In genomic region chr7:43771567-43771966, GRCh38 we compare ENCODE assay signal across 18 cellular contexts. TPM values are rescaled to one million over a fixed set of nuclear protein-coding genes. Genes with fewer than 3 reads are reported as not detected.
A peak's percentile ranks its signal among the peaks of the same experiment; 100 is the strongest.
DNase-seq lines count a peak whose midpoint lies in the region; ATAC-seq and TF ChIP-seq lines count a peak whose summit lies in the region.
"Had no signal": no experiment of that assay in that cellular context is flagged by ENCODE, and none has a peak within 500 bp of the region (broad histone marks: within the 10 kb centered on the region; RNA-seq: fewer than 3 reads in every experiment).

No MANE protein-coding gene starts in this region.

- no peaks in the 10 kb centered on the region for H3K27me3 Mint-ChIP-seq in activated T-cell treated with anti-CD3 and anti-CD28 coated beads, Interleukin-2, amount 50 U/mL, for 24 hours
- no peaks in the 10 kb centered on the region for H3K27me3 Mint-ChIP-seq in neural crest cell (ENCODE audit: low read depth)

- ATAC-seq in GM21367 (IDR thresholded peaks at IDR 0.05; ENCODE audit: unreplicated experiment) (no peak), HG02885 (IDR thresholded peaks at IDR 0.05; ENCODE audit: poor library complexity, unreplicated experiment) (no peak)
- ATAC-seq: GM23338, HCT116 had no signal

- peaks cover 27% of the 10 kb centered on the region for H3K36me3 Mint-ChIP-seq in activated T-cell treated with anti-CD3 and anti-CD28 coated beads, Interleukin-2, amount 50 U/mL, for 24 hours (ENCODE audit: low read depth)
- H3K36me3 Mint-ChIP-seq in neural crest cell (ENCODE audit: low read depth), result peaks cover 12% of the 10 kb centered on the region

- H3K4me3 Mint-ChIP-seq in activated T-cell treated with anti-CD3 and anti-CD28 coated beads, Interleukin-2, amount 50 U/mL, for 24 hours, result no peak overlapping the region
- no peak overlapping the region for H3K4me3 Mint-ChIP-seq in neural crest cell
- H3K4me3 Mint-ChIP-seq: GM23338 had no signal

- H3K27ac Mint-ChIP-seq in activated T-cell treated with anti-CD3 and anti-CD28 coated beads, Interleukin-2, amount 50 U/mL, for 24 hours, result peak overlapping the region; percentile 13
- H3K27ac Mint-ChIP-seq in neural crest cell (ENCODE audit: unreplicated experiment), result peak overlapping the region; percentile 52
- H3K27ac Mint-ChIP-seq: GM23338 had no signal

- no peak for DNase-seq in activated T-cell treated with anti-CD3 and anti-CD28 coated beads, Interleukin-2, amount 50 U/mL, for 24 hours
- DNase-seq in activated T-cell treated with anti-CD3 and anti-CD28 coated beads for 4 hours, result no peak
- peak; percentile 45 to 54 for DNase-seq in erythroblast (lab: John Stamatoyannopoulos, UW)
- DNase-seq in neural crest cell (ENCODE audit: low read depth, low spot score), result no peak
- DNase-seq in NCI-H1105 treated with DMSO at 0.1 percent for 48 hours (lab: John Stamatoyannopoulos, UW), result no peak
- DNase-seq: 8988T, Kasumi-1, MG63, NCI-H1048, NCI-H1436, NCI-H187 treated with DMSO at 0.1 percent for 48 hours, NCI-H2107, SIG-M5, SK-N-SH had no signal

- no peak for TF ChIP-seq POLR2A in erythroblast (IDR thresholded peaks at IDR 0.05; ENCODE audit: low read length)

- H3K9me3 Mint-ChIP-seq in activated T-cell treated with anti-CD3 and anti-CD28 coated beads, Interleukin-2, amount 50 U/mL, for 24 hours, result no peaks in the 10 kb centered on the region
- H3K9me3 Mint-ChIP-seq in neural crest cell, result peaks cover 2% of the 10 kb centered on the region

- no peak for TF ChIP-seq CTCF in neural crest cell (conservative IDR thresholded peaks at IDR 0.05)

- peaks cover 9% of the 10 kb centered on the region for H3K4me1 Mint-ChIP-seq in activated T-cell treated with anti-CD3 and anti-CD28 coated beads, Interleukin-2, amount 50 U/mL, for 24 hours (ENCODE audit: low read depth)
- no peaks in the 10 kb centered on the region for H3K4me1 Mint-ChIP-seq in neural crest cell
- H3K4me1 Mint-ChIP-seq: GM23338 had no signal

RNA-seq across cellular contexts. Expression of gene BLVRA, which starts 13.1 kb away (rescaled TPM):
- total RNA-seq in neural crest cell, result 31.3 and 31.6 TPM in 2 replicates

RNA-seq across cellular contexts. Expression of gene COA1, which starts 42.2 kb away (rescaled TPM):
- total RNA-seq in neural crest cell, result 102 and 116 TPM in 2 replicates

Comparison
In these comparisons a context has a peak if more than half of its experiments do, and no peak if none do; other contexts are left out.
1. DNase-seq: peak in erythroblast (2 of 2); none in activated T-cell treated with anti-CD3 and anti-CD28 coated beads, Interleukin-2, amount 50 U/mL, for 24 hours (single experiment), activated T-cell treated with anti-CD3 and anti-CD28 coated beads for 4 hours (single experiment), neural crest cell (single experiment) and NCI-H1105 treated with DMSO at 0.1 percent for 48 hours (single experiment).